24 cellular contexts compared by ENCODE assay signal in the genomic region with DNA sequence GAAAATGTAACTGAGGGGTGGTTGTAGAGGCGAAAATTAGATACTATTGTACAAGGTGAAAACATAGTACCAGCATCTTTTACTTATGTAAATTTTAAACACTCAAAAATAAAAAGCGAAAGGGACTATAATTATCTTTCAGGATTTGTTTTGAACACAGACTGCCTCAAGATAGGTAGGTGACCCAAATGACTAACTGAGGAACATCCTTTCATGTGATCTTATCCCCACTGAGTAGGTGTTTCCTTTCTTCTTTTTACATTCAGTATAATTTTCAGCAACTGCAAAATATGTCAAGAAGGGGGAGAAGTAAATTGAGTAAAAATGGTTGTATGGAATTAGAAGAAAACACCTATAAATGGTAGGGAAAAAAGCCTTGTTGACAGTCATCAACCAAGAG.
"Had no signal": no experiment of that assay in that cellular context is flagged by ENCODE, and none has a peak within 500 bp of the region (broad histone marks: within the 10 kb centered on the region; RNA-seq: fewer than 3 reads in every experiment).

No MANE protein-coding gene starts in this region.

- H3K9me3 Mint-ChIP-seq: activated CD4-positive, alpha-beta memory T cell treated with anti-CD3 and anti-CD28 coated beads for 36 hours; activated naive CD8-positive, alpha-beta T cell treated with anti-CD3 and anti-CD28 coated beads, Interleukin-2, amount 10 ng/mL, durations not matched to agents 7 days and 5 days; T-cell had no signal

- H3K4me3 Mint-ChIP-seq: activated CD4-positive, alpha-beta memory T cell treated with anti-CD3 and anti-CD28 coated beads for 36 hours; activated naive CD8-positive, alpha-beta T cell treated with anti-CD3 and anti-CD28 coated beads, Interleukin-2, amount 10 ng/mL, durations not matched to agents 7 days and 5 days; T-cell had no signal

- H3K27ac Mint-ChIP-seq: activated CD4-positive, alpha-beta memory T cell treated with anti-CD3 and anti-CD28 coated beads for 36 hours; activated naive CD8-positive, alpha-beta T cell treated with anti-CD3 and anti-CD28 coated beads, Interleukin-2, amount 10 ng/mL, durations not matched to agents 7 days and 5 days; T-cell had no signal

- DNase-seq: activated CD4-positive, alpha-beta memory T cell treated with anti-CD3 and anti-CD28 coated beads for 36 hours; activated CD4-positive, alpha-beta T cell treated with anti-CD3 and anti-CD28 coated beads for 48 hours; activated CD4-positive, CD25-positive, alpha-beta regulatory T cell; activated CD8-positive, alpha-beta memory T cell treated with anti-CD3 and anti-CD28 coated beads for 24 hours; activated naive CD4-positive, alpha-beta T cell treated with anti-CD3 and anti-CD28 coated beads, Interleukin-2, amount 50 U/mL, for 16 hours; activated naive CD8-positive, alpha-beta T cell treated with anti-CD3 and anti-CD28 coated beads, Interleukin-2, amount 10 ng/mL, durations not matched to agents 7 days and 5 days; activated T-cell treated with anti-CD3 and anti-CD28 coated beads for 4 hours; activated T-cell treated with anti-CD3 and anti-CD28 coated beads, Interleukin-2, amount 50 U/mL, for 48 hours; adrenal gland; anterior cingulate cortex; cerebellar nuclear complex; KG1; MV-4-11; NCI-H1092 treated with DMSO at 0.1 percent for 48 hours; NCI-H1417 treated with DMSO at 0.1 percent for 48 hours; NCI-H1694; NCI-H2029 treated with DMSO at 0.1 percent for 48 hours; NCI-H446; NCI-H524; Peyer's patch; SHP77 treated with DMSO at 0.1 percent for 48 hours; T-cell; T-helper 2 cell; T1000 had no signal

- ATAC-seq: T-cell had no signal

- H3K4me1 Mint-ChIP-seq: T-cell had no signal

- H3K36me3 Mint-ChIP-seq: activated CD4-positive, alpha-beta memory T cell treated with anti-CD3 and anti-CD28 coated beads for 36 hours; activated naive CD8-positive, alpha-beta T cell treated with anti-CD3 and anti-CD28 coated beads, Interleukin-2, amount 10 ng/mL, durations not matched to agents 7 days and 5 days; T-cell had no signal
